In genomic region chr1:174966000-174966572, GRCh38 we compare ENCODE assay signal across 9 cellular contexts. TPM values are rescaled to one million over a fixed set of nuclear protein-coding genes. Genes with fewer than 3 reads are reported as not detected.
A peak's percentile ranks its signal among the peaks of the same experiment; 100 is the strongest.
DNase-seq lines count a peak whose midpoint lies in the region; ATAC-seq and TF ChIP-seq lines count a peak whose summit lies in the region.
"Had no signal": no experiment of that assay in that cellular context is flagged by ENCODE, and none has a peak within 500 bp of the region (broad histone marks: within the 10 kb centered on the region; RNA-seq: fewer than 3 reads in every experiment).

No MANE protein-coding gene starts in this region.

- peak overlapping the region; percentile 83 for H3K4me3 Mint-ChIP-seq in activated T-cell treated with anti-CD3 and anti-CD28 coated beads, Interleukin-2, amount 50 U/mL, for 4 hours
- peak overlapping the region; percentile 85 for H3K4me3 Mint-ChIP-seq in activated naive CD8-positive, alpha-beta T cell treated with anti-CD3 and anti-CD28 coated beads, Interleukin-2, amount 10 ng/mL, durations not matched to agents 7 days and 5 days

- H3K27me3 Mint-ChIP-seq in activated T-cell treated with anti-CD3 and anti-CD28 coated beads, Interleukin-2, amount 50 U/mL, for 4 hours (ENCODE audit: low read depth), result no peaks in the 10 kb centered on the region
- no peaks in the 10 kb centered on the region for H3K27me3 Mint-ChIP-seq in activated naive CD8-positive, alpha-beta T cell treated with anti-CD3 and anti-CD28 coated beads, Interleukin-2, amount 10 ng/mL, durations not matched to agents 7 days and 5 days

- POLR2A ChIA-PET in activated naive CD8-positive, alpha-beta T cell treated with anti-CD3 and anti-CD28 coated beads, Interleukin-2, amount 10 ng/mL, durations not matched to agents 7 days and 5 days (lab: Charles Lee), result interaction anchor here (2.0 to 7.4 kb wide), 2 partner anchors 33 to 57 kb away, joined by 7 to 72 read pairs; partner anchors contain the start of genes CACYBP and MRPS14

- no peaks in the 10 kb centered on the region for H3K9me3 Mint-ChIP-seq in activated T-cell treated with anti-CD3 and anti-CD28 coated beads, Interleukin-2, amount 50 U/mL, for 4 hours
- no peaks in the 10 kb centered on the region for H3K9me3 Mint-ChIP-seq in activated naive CD8-positive, alpha-beta T cell treated with anti-CD3 and anti-CD28 coated beads, Interleukin-2, amount 10 ng/mL, durations not matched to agents 7 days and 5 days

- peaks cover 69% of the 10 kb centered on the region for H3K4me1 Mint-ChIP-seq in activated T-cell treated with anti-CD3 and anti-CD28 coated beads, Interleukin-2, amount 50 U/mL, for 4 hours (ENCODE audit: low read depth)
- H3K4me1 Mint-ChIP-seq in activated naive CD8-positive, alpha-beta T cell treated with anti-CD3 and anti-CD28 coated beads, Interleukin-2, amount 10 ng/mL, durations not matched to agents 7 days and 5 days, result peaks cover 55% of the 10 kb centered on the region

- peak overlapping the region; percentile 72 for H3K27ac ChIP-seq in temporal lobe (ENCODE audit: low read depth, low read length)

- TF ChIP-seq POLR2A in GM18505 (IDR thresholded peaks at IDR 0.05; ENCODE audit: borderline replicate concordance, extremely low read depth, insufficient read depth, insufficient read length), result no peak

- ATAC-seq in activated T-cell treated with anti-CD3 and anti-CD28 coated beads, Interleukin-2, amount 50 U/mL, for 4 hours, result no peak
- ATAC-seq in activated naive CD8-positive, alpha-beta T cell treated with anti-CD3 and anti-CD28 coated beads, Interleukin-2, amount 10 ng/mL, durations not matched to agents 7 days and 5 days (ENCODE audit: low read depth), result no peak
- no peak for ATAC-seq in HG02870 (IDR thresholded peaks at IDR 0.05; ENCODE audit: unreplicated experiment)
- no peak for ATAC-seq in GM18505 (IDR thresholded peaks at IDR 0.05; ENCODE audit: unreplicated experiment)

- no peak for DNase-seq in activated T-cell treated with anti-CD3 and anti-CD28 coated beads, Interleukin-2, amount 50 U/mL, for 4 hours
- DNase-seq in activated T-cell treated with anti-CD3 and anti-CD28 coated beads, Interleukin-2, amount 50 U/mL, for 48 hours, result no peak
- no peak for DNase-seq in activated naive CD8-positive, alpha-beta T cell treated with anti-CD3 and anti-CD28 coated beads, Interleukin-2, amount 10 ng/mL, durations not matched to agents 7 days and 5 days
- DNase-seq in left kidney (ENCODE audit: low read depth, low spot score) (peak; percentile 27), kidney tubule cell (ENCODE audit: low spot score) (no peak)
- DNase-seq: NCI-H82 had no signal

- peaks cover 3% of the 10 kb centered on the region for H3K36me3 Mint-ChIP-seq in activated T-cell treated with anti-CD3 and anti-CD28 coated beads, Interleukin-2, amount 50 U/mL, for 4 hours (ENCODE audit: insufficient read depth)
- H3K36me3 Mint-ChIP-seq in activated naive CD8-positive, alpha-beta T cell treated with anti-CD3 and anti-CD28 coated beads, Interleukin-2, amount 10 ng/mL, durations not matched to agents 7 days and 5 days, result no peaks in the 10 kb centered on the region

- H3K27ac Mint-ChIP-seq in activated naive CD8-positive, alpha-beta T cell treated with anti-CD3 and anti-CD28 coated beads, Interleukin-2, amount 10 ng/mL, durations not matched to agents 7 days and 5 days, result peak overlapping the region; percentile 90

RNA-seq across cellular contexts. Expression of gene CACYBP, which starts 33.7 kb away (rescaled TPM):
- 100 to 1,000 TPM; 288 to 331 (median 317) TPM for total RNA-seq in activated T-cell treated with anti-CD3 and anti-CD28 coated beads, Interleukin-2, amount 50 U/mL, for 4 hours
- 100 to 1,000 TPM; 147 to 177 TPM for total RNA-seq in activated naive CD8-positive, alpha-beta T cell treated with anti-CD3 and anti-CD28 coated beads, Interleukin-2, amount 10 ng/mL, durations not matched to agents 7 days and 5 days
- 203 TPM for total RNA-seq in temporal lobe

RNA-seq across cellular contexts. Expression of gene MRPS14, which starts 57.1 kb away (rescaled TPM):
- total RNA-seq in activated T-cell treated with anti-CD3 and anti-CD28 coated beads, Interleukin-2, amount 50 U/mL, for 4 hours, result 10 to 100 TPM; 26.1 to 28.5 (median 27.8) TPM
- 10 to 100 TPM; 34.0 to 38.4 TPM for total RNA-seq in activated naive CD8-positive, alpha-beta T cell treated with anti-CD3 and anti-CD28 coated beads, Interleukin-2, amount 10 ng/mL, durations not matched to agents 7 days and 5 days
- 34.9 TPM for total RNA-seq in temporal lobe
